Comparison of ENCODE assay signal across 9 cellular contexts in genomic region chr10:106836923-106837322, GRCh38.
DNase-seq lines count a peak whose midpoint lies in the region; ATAC-seq and TF ChIP-seq lines count a peak whose summit lies in the region.
"Had no signal": no experiment of that assay in that cellular context is flagged by ENCODE, and none has a peak within 500 bp of the region (broad histone marks: within the 10 kb centered on the region; RNA-seq: fewer than 3 reads in every experiment).

No MANE protein-coding gene starts in this region.

- H3K27ac ChIP-seq in KMS-11 (peak overlapping the region; percentile 76), OCI-LY7 (ENCODE audit: low read depth, low read length, poor library complexity, severe bottlenecking) (no peak overlapping the region)

- ATAC-seq in GM18909 (IDR thresholded peaks at IDR 0.05; ENCODE audit: poor library complexity, unreplicated experiment) (peak; percentile 99), HG02610 (IDR thresholded peaks at IDR 0.05; ENCODE audit: unreplicated experiment) (peak; percentile 98), mucosa of descending colon (peak; percentile 28)

- no peaks in the 10 kb centered on the region for H4K20me1 ChIP-seq in KMS-11 (ENCODE audit: insufficient read depth)
- no peaks in the 10 kb centered on the region for H4K20me1 ChIP-seq in OCI-LY7 (ENCODE audit: insufficient read depth, low read length)

- DNase-seq in mucosa of descending colon, result peak in 1 of 3 donors; percentile 3
- no peak for DNase-seq in NCI-H1436 (lab: John Stamatoyannopoulos, UW)
- DNase-seq in OCI-LY7 (ENCODE audit: low spot score), result no peak
- no peak for DNase-seq in NCI-H526 (lab: John Stamatoyannopoulos, UW)
- DNase-seq in SW480 (ENCODE audit: low spot score), result no peak
- DNase-seq: NCI-H510A had no signal

- intact Hi-C loops in mucosa of descending colon (cut with DNase I, micrococcal nuclease), result no loop called here
- intact Hi-C loops in OCI-LY7 (cut with micrococcal nuclease; ENCODE audit: unreplicated experiment), result no loop called here

- H2AFZ ChIP-seq in KMS-11 (ENCODE audit: low read depth) (peak overlapping the region; percentile 7; the same call in 1 of the 2 replicates), OCI-LY7 (ENCODE audit: low read length) (no peak overlapping the region)

- peaks cover 36% of the 10 kb centered on the region for H3K4me1 ChIP-seq in KMS-11 (ENCODE audit: low read depth, poor library complexity, severe bottlenecking)
- no peaks in the 10 kb centered on the region for H3K4me1 ChIP-seq in mucosa of descending colon (ENCODE audit: low read depth)
- H3K4me1 ChIP-seq in OCI-LY7 (ENCODE audit: insufficient read depth, low read length, poor library complexity, severe bottlenecking), result no peaks in the 10 kb centered on the region

- CTCF ChIA-PET in OCI-LY7 (lab: Charles Lee; ENCODE audit: unreplicated experiment), result no interaction called here

- H3K9me2 ChIP-seq in OCI-LY7 (ENCODE audit: insufficient read depth, low read length), result no peaks in the 10 kb centered on the region

- H3K4me3 ChIP-seq in KMS-11 (IDR thresholded peaks at IDR 0.05; ENCODE audit: insufficient read depth, low read depth, low read length) (no peak overlapping the region), mucosa of descending colon (no peak overlapping the region), OCI-LY7 (ENCODE audit: low read depth, low read length, poor library complexity, severe bottlenecking) (no peak overlapping the region)

- H3K27me3 ChIP-seq in KMS-11 (ENCODE audit: insufficient read depth, low read depth), result no peaks in the 10 kb centered on the region

- H3K79me2 ChIP-seq in KMS-11 (ENCODE audit: insufficient read depth, low read depth) (no peaks in the 10 kb centered on the region), OCI-LY7 (ENCODE audit: insufficient read depth, low read depth, low read length) (no peaks in the 10 kb centered on the region)

- POLR2A ChIA-PET in OCI-LY7 (lab: Charles Lee), result no interaction called here

- no TSS peak for BruUV-seq in OCI-LY7 (replicated peaks; lab: Mats Ljungman, UMichigan)

- H3K36me3 ChIP-seq in KMS-11 (ENCODE audit: insufficient read depth) (no peaks in the 10 kb centered on the region), mucosa of descending colon (ENCODE audit: low read depth) (no peaks in the 10 kb centered on the region), OCI-LY7 (ENCODE audit: insufficient read depth, low read length) (no peaks in the 10 kb centered on the region)

- no peak for TF ChIP-seq CTCF in KMS-11 (conservative IDR thresholded peaks at IDR 0.05; ENCODE audit: low read depth, low read length)
- no peak for TF ChIP-seq CTCF in mucosa of descending colon (IDR thresholded peaks at IDR 0.05)
- no peak for TF ChIP-seq CTCF in OCI-LY7 (conservative IDR thresholded peaks at IDR 0.05; ENCODE audit: low read length)

- H3K4me2 ChIP-seq in KMS-11 (peak overlapping the region; percentile 59), OCI-LY7 (ENCODE audit: low read length) (no peak overlapping the region)

- H3K9me3 ChIP-seq in mucosa of descending colon (no peaks in the 10 kb centered on the region), OCI-LY7 (ENCODE audit: low read length) (no peaks in the 10 kb centered on the region)

- H3K9ac ChIP-seq in KMS-11, result peak overlapping the region; percentile 43

Comparison
In these comparisons a context has a peak if more than half of its experiments do, and no peak if none do; other contexts are left out.
1. ATAC-seq: peak in every context shown above with its lines; median percentile 99 in GM18909; 98 in HG02610; 28 in mucosa of descending colon.